In the genomic region with DNA sequence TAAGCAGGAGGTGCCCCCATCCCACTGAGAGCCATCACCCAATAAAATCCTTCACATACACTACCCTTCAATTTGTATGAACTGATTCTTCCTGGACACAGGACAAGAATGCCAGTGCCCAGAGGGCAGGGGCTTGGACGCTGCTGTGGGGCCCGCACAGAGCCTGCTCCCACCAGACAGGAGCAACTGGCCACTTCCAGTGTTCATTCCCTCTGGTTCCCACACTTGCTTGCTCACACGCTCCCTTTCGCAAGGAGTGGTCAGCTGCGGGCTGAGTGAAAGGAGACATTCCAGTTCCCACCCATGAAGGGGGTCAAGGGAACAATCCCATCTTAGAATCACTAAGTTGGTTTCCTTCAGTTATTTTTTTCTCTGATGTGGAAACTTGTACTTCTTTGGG, we compare ENCODE assay signal across 22 cellular contexts.
A peak's percentile ranks its signal among the peaks of the same experiment; 100 is the strongest.
DNase-seq lines count a peak whose midpoint lies in the region; ATAC-seq, FAIRE-seq and TF ChIP-seq lines count a peak whose summit lies in the region.
"Had no signal": no experiment of that assay in that cellular context is flagged by ENCODE, and none has a peak within 500 bp of the region (broad histone marks: within the 10 kb centered on the region; RNA-seq: fewer than 3 reads in every experiment).

No MANE protein-coding gene starts in this region.

- no peaks in the 10 kb centered on the region for H3K9me3 ChIP-seq in pancreas
- peaks cover 3% of the 10 kb centered on the region for H3K9me3 ChIP-seq in WERI-Rb-1 (ENCODE audit: severe bottlenecking)
- H3K9me3 ChIP-seq: Caco-2 had no signal

- H3K36me3 ChIP-seq in pancreas (no peaks in the 10 kb centered on the region), WERI-Rb-1 (no peaks in the 10 kb centered on the region)
- H3K36me3 ChIP-seq: BLaER1 treated with 17β-estradiol and CSF1 and Interleukin-3, amounts not matched to agents 10 nM and 100 nM had no signal

- H3K4me1 ChIP-seq in pancreas = no peaks in the 10 kb centered on the region
- H3K4me1 ChIP-seq: BLaER1 treated with 17β-estradiol and CSF1 and Interleukin-3, amounts not matched to agents 10 nM and 100 nM; Caco-2 had no signal

- H3K27ac ChIP-seq in pancreas (no peak overlapping the region), WERI-Rb-1 (no peak overlapping the region)
- H3K27ac ChIP-seq: BLaER1 treated with 17β-estradiol and CSF1 and Interleukin-3, amounts not matched to agents 10 nM and 100 nM; C4-2B had no signal

- no peak overlapping the region for H3K4me3 Mint-ChIP-seq in stimulated activated naive CD8-positive, alpha-beta T cell treated with anti-CD3 and anti-CD28 coated beads, Interleukin-15, amount 100 ng/mL, for 72 hours
- H3K4me3 Mint-ChIP-seq: B cell; CD4-positive, alpha-beta T cell; CD8-positive, alpha-beta T cell had no signal

- H3K9me3 Mint-ChIP-seq in stimulated activated naive CD8-positive, alpha-beta T cell treated with anti-CD3 and anti-CD28 coated beads, Interleukin-15, amount 100 ng/mL, for 72 hours = peaks cover 5 to 7% of the 10 kb centered on the region in 2 donors

- no peaks in the 10 kb centered on the region for H3K4me1 Mint-ChIP-seq in stimulated activated naive CD8-positive, alpha-beta T cell treated with anti-CD3 and anti-CD28 coated beads, Interleukin-15, amount 100 ng/mL, for 72 hours
- H3K4me1 Mint-ChIP-seq: B cell had no signal

- ATAC-seq in sciatic nerve (peak; percentile 90), pancreas (no peak)
- no peak for ATAC-seq in stimulated activated naive CD8-positive, alpha-beta T cell treated with anti-CD3 and anti-CD28 coated beads, Interleukin-15, amount 100 ng/mL, for 72 hours
- ATAC-seq: CD8-positive, alpha-beta T cell had no signal

- H3K27ac Mint-ChIP-seq in stimulated activated naive CD8-positive, alpha-beta T cell treated with anti-CD3 and anti-CD28 coated beads, Interleukin-15, amount 100 ng/mL, for 72 hours = no peak overlapping the region
- H3K27ac Mint-ChIP-seq: B cell; CD4-positive, alpha-beta T cell; CD8-positive, alpha-beta T cell had no signal

- intact Hi-C loops in sciatic nerve (cut with DNase I) (no loop called here), pancreas (cut with DNase I) (no loop called here)

- no peak for TF ChIP-seq CTCF in pancreas (IDR thresholded peaks at IDR 0.05)
- TF ChIP-seq CTCF in WERI-Rb-1 (IDR thresholded peaks at IDR 0.05; ENCODE audit: low read depth, low read length) = no peak

- WGBS in pancreas, 2 donors = 72 to 92% methylated on average over 5 of the region's 5 CpGs

- DNase-seq in UCSD-AML1 (lab: John Stamatoyannopoulos, UW; ENCODE audit: unreplicated experiment) = peak; percentile 3
- peak; percentile 72 for DNase-seq in mesenteric fat pad (ENCODE audit: low spot score)
- peak; percentile 56 for DNase-seq in sciatic nerve (ENCODE audit: low spot score)
- no peak for DNase-seq in stimulated activated naive CD8-positive, alpha-beta T cell treated with anti-CD3 and anti-CD28 coated beads, Interleukin-15, amount 100 ng/mL, for 72 hours
- DNase-seq in pancreas = no peak
- no peak for DNase-seq in WERI-Rb-1
- DNase-seq: 8988T; AML-193; Calu3; CD4-positive, alpha-beta T cell; CD8-positive, alpha-beta T cell; DMS79 treated with DMSO at 0.1 percent for 48 hours; GF-D8 had no signal

- no peak overlapping the region for H3K4me3 ChIP-seq in pancreas
- no peak overlapping the region for H3K4me3 ChIP-seq in WERI-Rb-1 (ENCODE audit: low read depth, low read length)
- H3K4me3 ChIP-seq: BLaER1 treated with 17β-estradiol and CSF1 and Interleukin-3, amounts not matched to agents 10 nM and 100 nM had no signal

- no peaks in the 10 kb centered on the region for H3K27me3 Mint-ChIP-seq in stimulated activated naive CD8-positive, alpha-beta T cell treated with anti-CD3 and anti-CD28 coated beads, Interleukin-15, amount 100 ng/mL, for 72 hours
- H3K27me3 Mint-ChIP-seq: B cell; CD4-positive, alpha-beta T cell had no signal

- FAIRE-seq in pancreas (lab: Jason Lieb, UNC) = no peak
- FAIRE-seq: A204.1, D721Med, G401.6, GM12891, GM19239 had no signal

- H3K27me3 ChIP-seq in pancreas (no peaks in the 10 kb centered on the region), WERI-Rb-1 (ENCODE audit: insufficient read depth, low read depth, severe bottlenecking) (peaks cover 45% of the 10 kb centered on the region)
- H3K27me3 ChIP-seq: BLaER1 treated with 17β-estradiol and CSF1 and Interleukin-3, amounts not matched to agents 10 nM and 100 nM had no signal

Comparison
In these comparisons a context has a peak if more than half of its experiments do, and no peak if none do; other contexts are left out.
1. DNase-seq: peak in UCSD-AML1 (single experiment), mesenteric fat pad (single experiment) and sciatic nerve (single experiment); none in stimulated activated naive CD8-positive, alpha-beta T cell treated with anti-CD3 and anti-CD28 coated beads, Interleukin-15, amount 100 ng/mL, for 72 hours (0 of 2), pancreas (0 of 6) and WERI-Rb-1 (single experiment).